8 cellular contexts compared by ENCODE assay signal in genomic region chr5:131381011-131381410, GRCh38.
DNase-seq lines count a peak whose midpoint lies in the region; ATAC-seq, FAIRE-seq and TF ChIP-seq lines count a peak whose summit lies in the region.
"Had no signal": no experiment of that assay in that cellular context is flagged by ENCODE, and none has a peak within 500 bp of the region (broad histone marks: within the 10 kb centered on the region; RNA-seq: fewer than 3 reads in every experiment).

No MANE protein-coding gene starts in this region.

- ATAC-seq in T-helper 17 cell: no peak
- ATAC-seq in SK-N-SH treated with all-trans-retinoic acid at 6 μM for 48 hours: no peak

- WGBS in smooth muscle cell (ENCODE audit: low lambda C conversion rate): 89% methylated on average over 4 of the region's 4 CpGs

- H3K27ac Mint-ChIP-seq in T-helper 17 cell: peak overlapping the region; percentile 96

- H3K4me3 ChIP-seq in fibroblast of lung (replicated peaks in 1 of 4; ENCODE audit: control extremely low read depth in 1 of 4, insufficient read depth in 1 of 4, low read depth in 3 of 4, low read length in 4 of 4) (no peak overlapping the region), smooth muscle cell (no peak overlapping the region)

- H3K4me1 ChIP-seq in fibroblast of lung (ENCODE audit: control insufficient read depth, extremely low read depth, insufficient read depth, low read length) (peaks cover 11% of the 10 kb centered on the region), smooth muscle cell (ENCODE audit: low read depth) (no peaks in the 10 kb centered on the region)

- H4K20me1 ChIP-seq in fibroblast of lung (ENCODE audit: control insufficient read depth, extremely low read depth, insufficient read depth, low read length) (no peaks in the 10 kb centered on the region), smooth muscle cell (ENCODE audit: low read depth) (peaks cover 41% of the 10 kb centered on the region)

- no peak overlapping the region for H2AFZ ChIP-seq in fibroblast of lung (ENCODE audit: low read length)
- H2AFZ ChIP-seq in smooth muscle cell (ENCODE audit: low read depth): no peak overlapping the region

- H3K4me1 Mint-ChIP-seq in T-helper 17 cell: peaks cover 56% of the 10 kb centered on the region

- peaks cover 14% of the 10 kb centered on the region for H3K36me3 Mint-ChIP-seq in T-helper 17 cell (ENCODE audit: low read depth)

- peak; percentile 55 for FAIRE-seq in GM18507 (lab: Jason Lieb, UNC)

- H3K9ac ChIP-seq in fibroblast of lung (ENCODE audit: insufficient read depth, low read length) (no peak overlapping the region), smooth muscle cell (ENCODE audit: low read depth) (no peak overlapping the region)

- H3K9me3 ChIP-seq in T-helper 17 cell (ENCODE audit: control insufficient read depth, low read length, poor library complexity, severe bottlenecking) (no peaks in the 10 kb centered on the region), fibroblast of lung (ENCODE audit: control insufficient read depth, insufficient read depth, low read depth, low read length) (no peaks in the 10 kb centered on the region), smooth muscle cell (replicated peaks; ENCODE audit: low read depth) (no peaks in the 10 kb centered on the region)

- H3K36me3 ChIP-seq in fibroblast of lung (ENCODE audit: control insufficient read depth, insufficient read depth, low read length) (no peaks in the 10 kb centered on the region), smooth muscle cell (ENCODE audit: low read depth) (no peaks in the 10 kb centered on the region)

- no peak for TF ChIP-seq CTCF in fibroblast of lung (conservative IDR thresholded peaks at IDR 0.05 in 1 of 2, IDR thresholded peaks at IDR 0.05 in 1 of 2; ENCODE audit: low read depth in 1 of 2, low read length in 2 of 2)
- TF ChIP-seq CTCF in smooth muscle cell (IDR thresholded peaks at IDR 0.05; ENCODE audit: borderline replicate concordance, insufficient read depth, poor library complexity, severe bottlenecking): no peak

- H3K4me2 ChIP-seq in fibroblast of lung (ENCODE audit: extremely low read depth, insufficient read depth, low read length) (no peak overlapping the region), smooth muscle cell (peak overlapping the region; percentile 10)

- peak overlapping the region; percentile 69 for H3K4me3 Mint-ChIP-seq in T-helper 17 cell

- H3K27ac ChIP-seq in fibroblast of lung (ENCODE audit: insufficient read depth, low read length) (no peak overlapping the region), smooth muscle cell (ENCODE audit: low read depth) (no peak overlapping the region)

- no peaks in the 10 kb centered on the region for H3K27me3 Mint-ChIP-seq in T-helper 17 cell

- DNase-seq in GM18507 (ENCODE audit: extremely low spot score, insufficient read length, low read depth): no peak
- no peak for DNase-seq in T-helper 17 cell
- peak; percentile 17 to 63 for DNase-seq in fibroblast of lung (ENCODE audit: low read depth in 2 of 2)
- DNase-seq in smooth muscle cell (lab: John Stamatoyannopoulos, UW; ENCODE audit: unreplicated experiment): no peak
- no peak for DNase-seq in AML-193 (lab: John Stamatoyannopoulos, UW)
- DNase-seq in SW 1271 (lab: John Stamatoyannopoulos, UW): no peak
- DNase-seq: NCI-H1930 had no signal

- no peaks in the 10 kb centered on the region for H3F3A ChIP-seq in smooth muscle cell (ENCODE audit: low read depth)

- H3K27me3 ChIP-seq in fibroblast of lung (ENCODE audit: control insufficient read depth, insufficient read depth, low read length) (no peaks in the 10 kb centered on the region), smooth muscle cell (ENCODE audit: low read depth) (no peaks in the 10 kb centered on the region)

- H3K79me2 ChIP-seq in fibroblast of lung (ENCODE audit: control insufficient read depth, insufficient read depth, low read length): peaks cover 3% of the 10 kb centered on the region
- H3K79me2 ChIP-seq in smooth muscle cell (ENCODE audit: low read depth): peaks cover 33% of the 10 kb centered on the region

TF ChIP-seq in SK-N-SH treated with all-trans-retinoic acid at 6 μM for 48 hours, 23 proteins besides CTCF, POLR2A, EP300 and RAD21:
- TF ChIP-seq TSHZ2 (CRISPR knock-in tag; IDR thresholded peaks at IDR 0.05) (no peak), ZNF565 (CRISPR knock-in tag; conservative IDR thresholded peaks at IDR 0.05; ENCODE audit: low read depth) (no peak), CSDC2 (CRISPR knock-in tag; IDR thresholded peaks at IDR 0.05) (no peak), ISL1 (CRISPR knock-in tag; IDR thresholded peaks at IDR 0.05) (no peak), SNAI2 (CRISPR knock-in tag; IDR thresholded peaks at IDR 0.05) (no peak), ARNTL (CRISPR knock-in tag; IDR thresholded peaks at IDR 0.05; ENCODE audit: borderline replicate concordance, low read depth) (no peak), OSR1 (CRISPR knock-in tag; IDR thresholded peaks at IDR 0.05) (no peak), GLIS3 (CRISPR knock-in tag; IDR thresholded peaks at IDR 0.05) (no peak), PPARA (CRISPR knock-in tag; IDR thresholded peaks at IDR 0.05; ENCODE audit: borderline replicate concordance) (no peak), ZFP3 (CRISPR knock-in tag; IDR thresholded peaks at IDR 0.05) (no peak), TCF4 (CRISPR knock-in tag; IDR thresholded peaks at IDR 0.05; ENCODE audit: borderline replicate concordance) (no peak), ZNF70 (CRISPR knock-in tag; IDR thresholded peaks at IDR 0.05) (no peak), RARB (CRISPR knock-in tag; IDR thresholded peaks at IDR 0.05) (no peak), BACH2 (CRISPR knock-in tag; IDR thresholded peaks at IDR 0.05; ENCODE audit: borderline replicate concordance) (no peak), ZFP30 (CRISPR knock-in tag; IDR thresholded peaks at IDR 0.05) (no peak), TOX (CRISPR knock-in tag; IDR thresholded peaks at IDR 0.05; ENCODE audit: borderline replicate concordance) (no peak), ESRRG (CRISPR knock-in tag; IDR thresholded peaks at IDR 0.05) (no peak)
- TF ChIP-seq, protein P1, sequence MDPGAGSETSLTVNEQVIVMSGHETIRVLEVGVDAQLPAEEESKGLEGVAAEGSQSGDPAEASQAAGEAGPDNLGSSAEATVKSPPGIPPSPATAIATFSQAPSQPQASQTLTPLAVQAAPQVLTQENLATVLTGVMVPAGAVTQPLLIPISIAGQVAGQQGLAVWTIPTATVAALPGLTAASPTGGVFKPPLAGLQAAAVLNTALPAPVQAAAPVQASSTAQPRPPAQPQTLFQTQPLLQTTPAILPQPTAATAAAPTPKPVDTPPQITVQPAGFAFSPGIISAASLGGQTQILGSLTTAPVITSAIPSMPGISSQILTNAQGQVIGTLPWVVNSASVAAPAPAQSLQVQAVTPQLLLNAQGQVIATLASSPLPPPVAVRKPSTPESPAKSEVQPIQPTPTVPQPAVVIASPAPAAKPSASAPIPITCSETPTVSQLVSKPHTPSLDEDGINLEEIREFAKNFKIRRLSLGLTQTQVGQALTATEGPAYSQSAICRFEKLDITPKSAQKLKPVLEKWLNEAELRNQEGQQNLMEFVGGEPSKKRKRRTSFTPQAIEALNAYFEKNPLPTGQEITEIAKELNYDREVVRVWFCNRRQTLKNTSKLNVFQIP (CRISPR knock-in tag; IDR thresholded peaks at IDR 0.05; ENCODE audit: borderline replicate concordance, low read depth): no peak

Comparison
In these comparisons a context has a peak if more than half of its experiments do, and no peak if none do; other contexts are left out.
1. DNase-seq: peak in fibroblast of lung (2 of 2); none in GM18507 (single experiment), T-helper 17 cell (0 of 3), smooth muscle cell (single experiment), AML-193 (0 of 2) and SW 1271 (0 of 2).